ENCODE assay signal across 17 cellular contexts in genomic region chr7:35648367-35648766, GRCh38. TPM values are rescaled to one million over a fixed set of nuclear protein-coding genes. Genes with fewer than 3 reads are reported as not detected.
A peak's percentile ranks its signal among the peaks of the same experiment; 100 is the strongest.
DNase-seq lines count a peak whose midpoint lies in the region; ATAC-seq and TF ChIP-seq lines count a peak whose summit lies in the region.
"Had no signal": no experiment of that assay in that cellular context is flagged by ENCODE, and none has a peak within 500 bp of the region (broad histone marks: within the 10 kb centered on the region; RNA-seq: fewer than 3 reads in every experiment).

No MANE protein-coding gene starts in this region.

- H3K36me3 ChIP-seq in CD4-positive, alpha-beta memory T cell (ENCODE audit: insufficient read depth, low read length) = no peaks in the 10 kb centered on the region
- H3K36me3 ChIP-seq in KMS-11 (ENCODE audit: insufficient read depth) = no peaks in the 10 kb centered on the region
- H3K36me3 ChIP-seq: colonic mucosa, thyroid gland had no signal

- no peaks in the 10 kb centered on the region for H4K20me1 ChIP-seq in KMS-11 (ENCODE audit: insufficient read depth)

- H3K27me3 ChIP-seq in CD4-positive, alpha-beta memory T cell (ENCODE audit: insufficient read depth, low read length) = no peaks in the 10 kb centered on the region
- no peaks in the 10 kb centered on the region for H3K27me3 ChIP-seq in KMS-11 (ENCODE audit: insufficient read depth, low read depth)
- H3K27me3 ChIP-seq: colonic mucosa, esophagus squamous epithelium, thyroid gland had no signal

- no peak for TF ChIP-seq POLR2A in GM18505 (IDR thresholded peaks at IDR 0.05; ENCODE audit: borderline replicate concordance, extremely low read depth, insufficient read depth, insufficient read length)

- ATAC-seq in left ventricle myocardium superior (peak; percentile 23), GM18505 (IDR thresholded peaks at IDR 0.05; ENCODE audit: unreplicated experiment) (no peak)

- no peak for TF ChIP-seq CTCF in KMS-11 (conservative IDR thresholded peaks at IDR 0.05; ENCODE audit: low read depth, low read length)
- no peak for TF ChIP-seq CTCF in osteocyte (IDR thresholded peaks at IDR 0.05)

- H3K27me3 Mint-ChIP-seq in CD4-positive, alpha-beta memory T cell = no peaks in the 10 kb centered on the region
- H3K27me3 Mint-ChIP-seq in osteocyte (ENCODE audit: unreplicated experiment) = no peaks in the 10 kb centered on the region
- H3K27me3 Mint-ChIP-seq: activated naive CD8-positive, alpha-beta T cell treated with anti-CD3 and anti-CD28 coated beads, Interleukin-2, amount 10 ng/mL, durations not matched to agents 7 days and 5 days had no signal

- no peak for DNase-seq in CD4-positive, alpha-beta memory T cell
- DNase-seq in left ventricle myocardium superior (no peak), osteocyte (ENCODE audit: extremely low spot score, unreplicated experiment) (no peak), mucosa of gallbladder (ENCODE audit: low spot score) (no peak), GF-D8 (lab: John Stamatoyannopoulos, UW) (no peak), NCI-H446 (lab: John Stamatoyannopoulos, UW) (no peak)
- DNase-seq: activated naive CD8-positive, alpha-beta T cell treated with anti-CD3 and anti-CD28 coated beads, Interleukin-2, amount 10 ng/mL, durations not matched to agents 7 days and 5 days; AML-193; colonic mucosa; esophagus squamous epithelium; hypothalamus; MM.1S; NCI-H2107; SK-N-SH; thyroid gland had no signal

- H3K36me3 Mint-ChIP-seq in CD4-positive, alpha-beta memory T cell = peaks cover 42 to 48% of the 10 kb centered on the region in 2 donors
- H3K36me3 Mint-ChIP-seq in osteocyte (ENCODE audit: unreplicated experiment) = peaks cover 35% of the 10 kb centered on the region

- POLR2A ChIA-PET in CD4-positive, alpha-beta memory T cell (lab: Charles Lee; ENCODE audit: partially characterized antibody) = interaction anchor here (1.1 kb wide), 1 partner anchor 46 kb away, joined by 4 read pairs; no protein-coding TSS in a partner anchor

- peaks cover 72% of the 10 kb centered on the region for H3K4me1 ChIP-seq in CD4-positive, alpha-beta memory T cell (ENCODE audit: insufficient read depth, low read length)
- H3K4me1 ChIP-seq in KMS-11 (ENCODE audit: low read depth, poor library complexity, severe bottlenecking) = peaks cover 51% of the 10 kb centered on the region
- H3K4me1 ChIP-seq: colonic mucosa had no signal

- peaks cover 0 to 15% (median 9%) of the 10 kb centered on the region in 8 donors for H3K9me3 Mint-ChIP-seq in CD4-positive, alpha-beta memory T cell
- H3K9me3 Mint-ChIP-seq in osteocyte (ENCODE audit: unreplicated experiment) = peaks cover 8% of the 10 kb centered on the region

- H3K27ac ChIP-seq in CD4-positive, alpha-beta memory T cell (ENCODE audit: low read depth, low read length) = no peak overlapping the region
- H3K27ac ChIP-seq in KMS-11 = peak overlapping the region; percentile 34; the same call in 1 of the 2 replicates
- H3K27ac ChIP-seq: colonic mucosa, thyroid gland had no signal

- 0 out of 2 replicates have a peak, but pooled peaks cover 8% of the 10 kb centered on the region for H3K79me2 ChIP-seq in KMS-11 (ENCODE audit: insufficient read depth, low read depth)

- H3K9ac ChIP-seq in KMS-11 = no peak overlapping the region
- H3K9ac ChIP-seq: SK-N-SH had no signal

- H3K27ac Mint-ChIP-seq in CD4-positive, alpha-beta memory T cell = peak overlapping the region in 5 of 7 donors; percentile 1 to 65 (median 15)
- peak overlapping the region; percentile 0 for H3K27ac Mint-ChIP-seq in osteocyte (ENCODE audit: unreplicated experiment)
- H3K27ac Mint-ChIP-seq: activated naive CD8-positive, alpha-beta T cell treated with anti-CD3 and anti-CD28 coated beads, Interleukin-2, amount 10 ng/mL, durations not matched to agents 7 days and 5 days had no signal

- H3K9me3 ChIP-seq in CD4-positive, alpha-beta memory T cell (ENCODE audit: control insufficient read depth in 1 of 2, low read length in 2 of 2) = no peaks in the 10 kb centered on the region
- H3K9me3 ChIP-seq: colonic mucosa, thyroid gland had no signal

- peak overlapping the region in 2 of 8 donors; percentile 21 to 43 for H3K4me3 Mint-ChIP-seq in CD4-positive, alpha-beta memory T cell
- H3K4me3 Mint-ChIP-seq in osteocyte (ENCODE audit: unreplicated experiment) = no peak overlapping the region
- H3K4me3 Mint-ChIP-seq: activated naive CD8-positive, alpha-beta T cell treated with anti-CD3 and anti-CD28 coated beads, Interleukin-2, amount 10 ng/mL, durations not matched to agents 7 days and 5 days had no signal

- H3K4me2 ChIP-seq in KMS-11 = peak overlapping the region; percentile 70; the same call in 1 of the 2 replicates
- H3K4me2 ChIP-seq: SK-N-SH had no signal

- intact Hi-C loops in CD4-positive, alpha-beta memory T cell (cut with micrococcal nuclease) = no loop called here
- intact Hi-C loops in left ventricle myocardium superior (cut with micrococcal nuclease) = no loop called here

- no peak overlapping the region for H3K4me3 ChIP-seq in CD4-positive, alpha-beta memory T cell (ENCODE audit: low read length in 2 of 2)
- H3K4me3 ChIP-seq in KMS-11 (IDR thresholded peaks at IDR 0.05; ENCODE audit: insufficient read depth, low read depth, low read length) = no peak overlapping the region
- H3K4me3 ChIP-seq: colonic mucosa, esophagus squamous epithelium, thyroid gland had no signal

- H2AFZ ChIP-seq in KMS-11 (ENCODE audit: low read depth) = no peak overlapping the region

- CTCF ChIA-PET in CD4-positive, alpha-beta memory T cell (lab: Charles Lee; ENCODE audit: partially characterized antibody) = no interaction called here

- H3K4me1 Mint-ChIP-seq in CD4-positive, alpha-beta memory T cell = peaks cover 51 to 90% (median 76%) of the 10 kb centered on the region in 4 donors
- peaks cover 30% of the 10 kb centered on the region for H3K4me1 Mint-ChIP-seq in osteocyte (ENCODE audit: unreplicated experiment)

RNA-seq across cellular contexts. Expression of gene HERPUD2, which starts 46.6 kb away (rescaled TPM):
- 10 to 100 TPM; 67.3 to 71.8 TPM for total RNA-seq in CD4-positive, alpha-beta memory T cell
- 10 to 100 TPM; 89.2 to 99.2 TPM for polyA plus RNA-seq in CD4-positive, alpha-beta memory T cell
- total RNA-seq in left ventricle myocardium superior = 15.0 TPM
- total RNA-seq in osteocyte = 31.8 and 34.8 TPM in 2 replicates
- total RNA-seq in mucosa of gallbladder = 33.6 TPM
